ENCODE assay signal across 34 cellular contexts in genomic region chr3:124919756-124920155, GRCh38. TPM values are rescaled to one million over a fixed set of nuclear protein-coding genes. Genes with fewer than 3 reads are reported as not detected.
A peak's percentile ranks its signal among the peaks of the same experiment; 100 is the strongest.
DNase-seq lines count a peak whose midpoint lies in the region; ATAC-seq, FAIRE-seq and TF ChIP-seq lines count a peak whose summit lies in the region.
"Had no signal": no experiment of that assay in that cellular context is flagged by ENCODE, and none has a peak within 500 bp of the region (broad histone marks: within the 10 kb centered on the region; RNA-seq: fewer than 3 reads in every experiment).

No MANE protein-coding gene starts in this region.

- no peak overlapping the region for H3K4me3 Mint-ChIP-seq in mesothelial cell of epicardium
- H3K4me3 Mint-ChIP-seq: activated naive CD4-positive, alpha-beta T cell treated with anti-CD3 and anti-CD28 coated beads for 36 hours; activated T-helper 1 cell treated with anti-CD3 and anti-CD28 coated beads, Interleukin-12 subunit alpha, Interleukin-12 subunit beta, Interleukin-2, Interleukin-4 antibody, amounts not matched to agents 30 ng/mL and 10 ng/mL and 1 ng/mL, durations not matched to agents 14 hours and 24 hours and 36 hours; naive thymus-derived CD4-positive, alpha-beta T cell; stimulated activated naive CD8-positive, alpha-beta T cell treated with anti-CD3 and anti-CD28 coated beads, Interleukin-15, Interleukin-2, amounts not matched to agents 100 ng/mL and 50 ng/mL, for 24 hours had no signal

- dilution Hi-C loops in IMR-90 (cut with HindIII; ENCODE audit: low sequenced_read_pairs, unreplicated experiment), result no loop called here

- POLR2A ChIA-PET in BJ (lab: Charles Lee) (no interaction called here), IMR-90 (lab: Charles Lee; ENCODE audit: unreplicated experiment) (no interaction called here)

- TF ChIP-seq RAD21 in IMR-90 (IDR thresholded peaks at IDR 0.05; ENCODE audit: low read length), result no peak

- no peaks in the 10 kb centered on the region for H3K9me3 ChIP-seq in IMR-90 (ENCODE audit: control insufficient read depth, insufficient read depth, low read length)
- H3K9me3 ChIP-seq: left lung had no signal

- H3K27ac Mint-ChIP-seq in mesothelial cell of epicardium, result peak overlapping the region; percentile 12
- H3K27ac Mint-ChIP-seq: activated naive CD4-positive, alpha-beta T cell treated with anti-CD3 and anti-CD28 coated beads for 36 hours; activated T-helper 1 cell treated with anti-CD3 and anti-CD28 coated beads, Interleukin-12 subunit alpha, Interleukin-12 subunit beta, Interleukin-2, Interleukin-4 antibody, amounts not matched to agents 30 ng/mL and 10 ng/mL and 1 ng/mL, durations not matched to agents 14 hours and 24 hours and 36 hours; naive thymus-derived CD4-positive, alpha-beta T cell; stimulated activated naive CD8-positive, alpha-beta T cell treated with anti-CD3 and anti-CD28 coated beads, Interleukin-15, Interleukin-2, amounts not matched to agents 100 ng/mL and 50 ng/mL, for 24 hours had no signal

- H2AFZ ChIP-seq in IMR-90 (replicated peaks; ENCODE audit: low read length, poor library complexity), result peak overlapping the region; percentile 46
- H2AFZ ChIP-seq: hepatocyte had no signal

- WGBS in IMR-90 (ENCODE audit: extremely low coverage in 2 of 2, insufficient read length in 1 of 2), 2 experiments, result no CpG with 5 or more reads among the region's 2 CpGs

- no peak overlapping the region for H3K27ac ChIP-seq in IMR-90 (ENCODE audit: insufficient read depth, low read length)
- H3K27ac ChIP-seq: C4-2B, coronary artery, hepatocyte, left lung had no signal

- H2BK15ac ChIP-seq in IMR-90 (ENCODE audit: low read depth, low read length), result no peak overlapping the region

- H3K36me3 Mint-ChIP-seq in mesothelial cell of epicardium, result no peaks in the 10 kb centered on the region
- H3K36me3 Mint-ChIP-seq: naive thymus-derived CD4-positive, alpha-beta T cell had no signal

- in situ Hi-C loops in IMR-90 (cut with MboI; ENCODE audit: low sequenced_read_pairs), result loop anchor here (10.0 kb wide), 1 partner anchor 665 kb away; no protein-coding TSS in a partner anchor

- H3K4me3 ChIP-seq in BJ (ENCODE audit: low read depth, low read length), result no peak overlapping the region
- H3K4me3 ChIP-seq in IMR-90 (ENCODE audit: insufficient read depth, low read depth, low read length), result no peak overlapping the region
- H3K4me3 ChIP-seq in bronchial epithelial cell (ENCODE audit: low read depth, low read length), result no peak overlapping the region
- H3K4me3 ChIP-seq: coronary artery, hepatocyte, left lung had no signal

- H4K8ac ChIP-seq in IMR-90 (ENCODE audit: low read depth in 2 of 2, low read length in 2 of 2), result no peak overlapping the region

- TF ChIP-seq CTCF in BJ (IDR thresholded peaks at IDR 0.05; ENCODE audit: insufficient read depth, low read depth, low read length), result no peak
- TF ChIP-seq CTCF in IMR-90 (conservative IDR thresholded peaks at IDR 0.05; ENCODE audit: low read depth, low read length), result no peak
- TF ChIP-seq CTCF in bronchial epithelial cell (IDR thresholded peaks at IDR 0.05; ENCODE audit: insufficient read depth, low read length, severe bottlenecking), result no peak
- TF ChIP-seq CTCF in mesothelial cell of epicardium (IDR thresholded peaks at IDR 0.05; ENCODE audit: unreplicated experiment), result no peak

- no peaks in the 10 kb centered on the region for H3K36me3 ChIP-seq in BJ (ENCODE audit: control insufficient read depth, insufficient read depth, low read length)
- H3K36me3 ChIP-seq in IMR-90 (ENCODE audit: control insufficient read depth, insufficient read depth, low read length), result no peaks in the 10 kb centered on the region
- H3K36me3 ChIP-seq in bronchial epithelial cell (ENCODE audit: control insufficient read depth, insufficient read depth, low read length), result no peaks in the 10 kb centered on the region
- H3K36me3 ChIP-seq: left lung had no signal

- no peaks in the 10 kb centered on the region for H4K20me1 ChIP-seq in IMR-90 (ENCODE audit: insufficient read depth, low read length)

- no peak overlapping the region for H3K9ac ChIP-seq in IMR-90 (ENCODE audit: low read depth, low read length)

- no peak overlapping the region for H3K56ac ChIP-seq in IMR-90 (ENCODE audit: extremely low read depth, insufficient read depth, low read length)

- BruUV-seq in IMR-90 (replicated peaks; lab: Mats Ljungman, UMichigan), result no TSS peak

- intact Hi-C loops in IMR-90 (cut with micrococcal nuclease), result loop anchor here (10.0 kb wide), 1 partner anchor 275 kb away; no protein-coding TSS in a partner anchor

- H2AK5ac ChIP-seq in IMR-90 (ENCODE audit: low read depth, low read length), result no peak overlapping the region

- no peaks in the 10 kb centered on the region for H3K9me3 Mint-ChIP-seq in mesothelial cell of epicardium
- H3K9me3 Mint-ChIP-seq: activated naive CD4-positive, alpha-beta T cell treated with anti-CD3 and anti-CD28 coated beads for 36 hours; activated T-helper 1 cell treated with anti-CD3 and anti-CD28 coated beads, Interleukin-12 subunit alpha, Interleukin-12 subunit beta, Interleukin-2, Interleukin-4 antibody, amounts not matched to agents 30 ng/mL and 10 ng/mL and 1 ng/mL, durations not matched to agents 14 hours and 24 hours and 36 hours; naive thymus-derived CD4-positive, alpha-beta T cell; stimulated activated naive CD8-positive, alpha-beta T cell treated with anti-CD3 and anti-CD28 coated beads, Interleukin-15, Interleukin-2, amounts not matched to agents 100 ng/mL and 50 ng/mL, for 24 hours had no signal

- FAIRE-seq in bronchial epithelial cell (lab: Jason Lieb, UNC), result peak; percentile 32
- FAIRE-seq: TTC549 had no signal

- DNase-seq in BJ (ENCODE audit: low read depth), result peak; percentile 38
- DNase-seq in IMR-90, result no peak
- no peak for DNase-seq in bronchial epithelial cell (ENCODE audit: low read depth)
- DNase-seq in mesothelial cell of epicardium (ENCODE audit: low spot score in 2 of 2, unreplicated experiment in 2 of 2), result no peak
- no peak for DNase-seq in NCI-H748 (lab: John Stamatoyannopoulos, UW; ENCODE audit: unreplicated experiment)
- no peak for DNase-seq in activated CD8-positive, alpha-beta memory T cell treated with anti-CD3 and anti-CD28 coated beads, Interleukin-2, amount 50 U/mL, for 48 hours
- DNase-seq: activated CD4-positive, alpha-beta T cell treated with anti-CD3 and anti-CD28 coated beads, Interleukin-2, amount 50 U/mL, for 48 hours; activated naive CD4-positive, alpha-beta T cell treated with anti-CD3 and anti-CD28 coated beads for 36 hours; amniotic stem cell; Calu3; DND-41; effector memory CD4-positive, alpha-beta T cell; foreskin fibroblast; left lung; naive thymus-derived CD4-positive, alpha-beta T cell; NCI-H1048; NCI-H1694; NCI-H2171 treated with DMSO at 0.1 percent for 48 hours; NCI-H524; NK-92 treated with Interleukin-12 subunit alpha and Interleukin-12 subunit beta, amount 100 ng/mL, for 24 hours; SHP77 treated with DMSO at 0.1 percent for 48 hours; T-helper 1 cell had no signal

- H3K4me2 ChIP-seq in IMR-90 (ENCODE audit: low read depth, low read length), result no peak overlapping the region
- H3K4me2 ChIP-seq: hepatocyte had no signal

- H2AK9ac ChIP-seq in IMR-90 (replicated peaks; ENCODE audit: low read depth, low read length, poor library complexity), result no peak overlapping the region

- H4K5ac ChIP-seq in IMR-90 (ENCODE audit: low read depth, low read length), result no peak overlapping the region

- no peak overlapping the region for H3K18ac ChIP-seq in IMR-90 (ENCODE audit: low read depth, low read length)

- H3K23ac ChIP-seq in IMR-90 (ENCODE audit: low read depth, low read length), result no peak overlapping the region

- no peak overlapping the region for H4K91ac ChIP-seq in IMR-90 (ENCODE audit: insufficient read depth, low read depth, low read length)

- TF ChIP-seq POLR2A in IMR-90 (IDR thresholded peaks at IDR 0.05; ENCODE audit: low read depth, low read length), result no peak

- H2BK20ac ChIP-seq in IMR-90 (ENCODE audit: low read depth, low read length), result no peak overlapping the region

- no peaks in the 10 kb centered on the region for H3K79me1 ChIP-seq in IMR-90 (ENCODE audit: low read depth in 1 of 2, low read length in 2 of 2)

- CTCF ChIA-PET in BJ (lab: Yijun Ruan, JAX) (interaction anchor here (1.0 to 1.7 kb wide), 2 partner anchors 159 to 666 kb away, joined by 3 to 5 read pairs; no protein-coding TSS in a partner anchor), IMR-90 (lab: Yijun Ruan, JAX) (no interaction called here)

- no peak overlapping the region for H2BK5ac ChIP-seq in IMR-90 (ENCODE audit: low read depth, low read length, poor library complexity, severe bottlenecking)

- no peak overlapping the region for H3K14ac ChIP-seq in IMR-90 (replicated peaks; ENCODE audit: low read depth, low read length)

- H3K27me3 ChIP-seq in BJ (ENCODE audit: control insufficient read depth, insufficient read depth, low read length) (0 out of 2 replicates have a peak, but pooled peaks cover 3% of the 10 kb centered on the region), IMR-90 (ENCODE audit: control insufficient read depth, insufficient read depth, low read length) (peaks cover 35% of the 10 kb centered on the region), bronchial epithelial cell (ENCODE audit: control insufficient read depth, insufficient read depth, low read length) (peaks cover 7% of the 10 kb centered on the region)
- H3K27me3 ChIP-seq: hepatocyte, left lung had no signal

- no peaks in the 10 kb centered on the region; the same call in 1 of the 2 replicates for H3K9me1 ChIP-seq in IMR-90 (ENCODE audit: insufficient read depth, low read length)

- H3K4ac ChIP-seq in IMR-90 (ENCODE audit: low read depth, low read length), result no peak overlapping the region

- ATAC-seq in IMR-90 (ENCODE audit: low read depth) (peak; percentile 52), HG03280 (IDR thresholded peaks at IDR 0.05; ENCODE audit: unreplicated experiment) (no peak), GM18873 (IDR thresholded peaks at IDR 0.05; ENCODE audit: low FRiP score, unreplicated experiment) (no peak)
- ATAC-seq: activated CD4-positive, CD25-positive, alpha-beta regulatory T cell treated with anti-CD3 and anti-CD28 coated beads, Interleukin-2, amount 50 U/mL, for 24 hours; left lung; naive thymus-derived CD4-positive, alpha-beta T cell had no signal

- H2BK120ac ChIP-seq in IMR-90 (ENCODE audit: low read depth, low read length), result no peak overlapping the region

- H3K4me1 Mint-ChIP-seq in mesothelial cell of epicardium, result peaks cover 11% of the 10 kb centered on the region
- H3K4me1 Mint-ChIP-seq: naive thymus-derived CD4-positive, alpha-beta T cell had no signal

- H3K27me3 Mint-ChIP-seq in mesothelial cell of epicardium (ENCODE audit: low read depth), result peaks cover 19% of the 10 kb centered on the region

- H3K4me1 ChIP-seq in IMR-90 (ENCODE audit: control insufficient read depth, insufficient read depth, low read length), result peaks cover 2% of the 10 kb centered on the region; the same call in 1 of the 2 replicates
- H3K4me1 ChIP-seq: left lung had no signal

RNA-seq across cellular contexts. Expression of gene MUC13, which starts 14.8 kb away (rescaled TPM):
- polyA plus RNA-seq in BJ (2011; rRNA removed) (not detected in 2 replicates), IMR-90 (2012; rRNA removed) (not detected in 2 replicates)
- polyA minus RNA-seq in BJ (2011; rRNA and poly(A)+ RNA removed), result not detected in 2 replicates
- total RNA-seq in IMR-90 (2012; rRNA removed) (not detected in 2 replicates), bronchial epithelial cell (not detected in 2 replicates), mesothelial cell of epicardium (0.16 TPM in 1 of 3 replicates, not detected in the others)
- polyA plus RNA-seq in IMR-90 (2012; cell fraction: cytosol; rRNA removed), result not detected in 2 replicates
- 0.05 and 0.07 TPM in 2 replicates for polyA plus RNA-seq in IMR-90 (2012; cell fraction: nucleus; rRNA removed; ENCODE audit: low replicate concordance)
- total RNA-seq: activated naive CD4-positive, alpha-beta T cell treated with anti-CD3 and anti-CD28 coated beads for 36 hours; activated T-helper 1 cell treated with anti-CD3 and anti-CD28 coated beads, Interleukin-12 subunit alpha, Interleukin-12 subunit beta, Interleukin-2, Interleukin-4 antibody, amounts not matched to agents 30 ng/mL and 10 ng/mL and 1 ng/mL, durations not matched to agents 14 hours and 24 hours and 36 hours; naive thymus-derived CD4-positive, alpha-beta T cell; omental fat pad; pulmonary artery endothelial cell; skeletal muscle tissue had no signal
- polyA plus RNA-seq: naive thymus-derived CD4-positive, alpha-beta T cell had no signal

RNA-seq across cellular contexts. Expression of gene ITGB5, which starts 32.6 kb away (rescaled TPM):
- polyA plus RNA-seq in BJ (2011; rRNA removed), result 223 and 393 TPM in 2 replicates
- polyA minus RNA-seq in BJ (2011; rRNA and poly(A)+ RNA removed), result 228 and 302 TPM in 2 replicates
- 71.7 and 85.0 TPM in 2 replicates for total RNA-seq in IMR-90 (2012; rRNA removed)
- polyA plus RNA-seq in IMR-90 (2012; rRNA removed), result 101 and 102 TPM in 2 replicates
- 155 and 524 TPM in 2 replicates for polyA plus RNA-seq in IMR-90 (2012; cell fraction: cytosol; rRNA removed)
- polyA plus RNA-seq in IMR-90 (2012; cell fraction: nucleus; rRNA removed; ENCODE audit: low replicate concordance), result 43.5 and 72.2 TPM in 2 replicates
- total RNA-seq in bronchial epithelial cell, result 141 and 150 TPM in 2 replicates
- 63.3 to 71.4 TPM (median 64.7 TPM) in 3 replicates for total RNA-seq in mesothelial cell of epicardium
